In genomic region chr9:2987679-2988078, GRCh38 we compare ENCODE assay signal across 22 cellular contexts.
DNase-seq lines count a peak whose midpoint lies in the region; ATAC-seq and TF ChIP-seq lines count a peak whose summit lies in the region.
"Had no signal": no experiment of that assay in that cellular context is flagged by ENCODE, and none has a peak within 500 bp of the region (broad histone marks: within the 10 kb centered on the region; RNA-seq: fewer than 3 reads in every experiment).

No MANE protein-coding gene starts in this region.

- no peaks in the 10 kb centered on the region for H3K9me1 ChIP-seq in IMR-90 (ENCODE audit: insufficient read depth, low read length)

- no peak overlapping the region for H2BK120ac ChIP-seq in IMR-90 (ENCODE audit: low read depth, low read length)

- CTCF ChIA-PET in activated naive CD4-positive, alpha-beta T cell treated with anti-CD3 and anti-CD28 coated beads for 36 hours (lab: Charles Lee), result no interaction called here
- CTCF ChIA-PET in IMR-90 (lab: Yijun Ruan, JAX), result no interaction called here

- H3K4me1 ChIP-seq in IMR-90 (ENCODE audit: control insufficient read depth, insufficient read depth, low read length) (no peaks in the 10 kb centered on the region), esophagus muscularis mucosa (peaks cover 0 to 11% (median 10%) of the 10 kb centered on the region in 4 donors)
- H3K4me1 ChIP-seq: BE2C had no signal

- POLR2A ChIA-PET in IMR-90 (lab: Charles Lee; ENCODE audit: unreplicated experiment), result no interaction called here

- H2BK20ac ChIP-seq in IMR-90 (ENCODE audit: low read depth, low read length), result no peak overlapping the region

- H3K27me3 ChIP-seq in IMR-90 (ENCODE audit: control insufficient read depth, insufficient read depth, low read length) (peaks cover 3% of the 10 kb centered on the region; the same call in 1 of the 2 replicates), esophagus muscularis mucosa (no peaks in the 10 kb centered on the region)
- H3K27me3 ChIP-seq: BE2C; BLaER1 treated with 17β-estradiol and CSF1 and Interleukin-3, amounts not matched to agents 10 nM and 100 nM had no signal

- no peak overlapping the region for H3K9ac ChIP-seq in IMR-90 (ENCODE audit: low read depth, low read length)
- H3K9ac ChIP-seq: BLaER1 treated with 17β-estradiol and CSF1 and Interleukin-3, amounts not matched to agents 10 nM and 100 nM; GM23248 had no signal

- H4K8ac ChIP-seq in IMR-90 (ENCODE audit: low read depth in 2 of 2, low read length in 2 of 2), result no peak overlapping the region

- H2AK5ac ChIP-seq in IMR-90 (ENCODE audit: low read depth, low read length), result no peak overlapping the region

- no peaks in the 10 kb centered on the region for H4K20me1 ChIP-seq in IMR-90 (ENCODE audit: insufficient read depth, low read length)
- H4K20me1 ChIP-seq: BLaER1 treated with 17β-estradiol and CSF1 and Interleukin-3, amounts not matched to agents 10 nM and 100 nM had no signal

- no peak for TF ChIP-seq POLR2A in IMR-90 (IDR thresholded peaks at IDR 0.05; ENCODE audit: low read depth, low read length)
- no peak for TF ChIP-seq POLR2A in esophagus muscularis mucosa (IDR thresholded peaks at IDR 0.05; ENCODE audit: low read depth)

- H3K27ac ChIP-seq in IMR-90 (ENCODE audit: insufficient read depth, low read length) (no peak overlapping the region), esophagus muscularis mucosa (replicated peaks in 1 of 4) (no peak overlapping the region)
- H3K27ac ChIP-seq: 22Rv1; BLaER1 treated with 17β-estradiol and CSF1 and Interleukin-3, amounts not matched to agents 10 nM and 100 nM; GM23248 had no signal

- H3K79me1 ChIP-seq in IMR-90 (ENCODE audit: low read depth in 1 of 2, low read length in 2 of 2), result no peaks in the 10 kb centered on the region

- H3K56ac ChIP-seq in IMR-90 (ENCODE audit: extremely low read depth, insufficient read depth, low read length), result no peak overlapping the region

- no peaks in the 10 kb centered on the region for H3K4me1 Mint-ChIP-seq in activated naive CD4-positive, alpha-beta T cell treated with anti-CD3 and anti-CD28 coated beads, Interleukin-2, amount 50 U/mL, for 24 hours
- H3K4me1 Mint-ChIP-seq in activated naive CD4-positive, alpha-beta T cell treated with anti-CD3 and anti-CD28 coated beads for 36 hours (ENCODE audit: low read depth), result no peaks in the 10 kb centered on the region
- H3K4me1 Mint-ChIP-seq: CD14-positive monocyte; CD8-positive, alpha-beta memory T cell; H9 had no signal

- ATAC-seq in IMR-90 (ENCODE audit: low read depth) (no peak), GM21526 (IDR thresholded peaks at IDR 0.05; ENCODE audit: low FRiP score, unreplicated experiment) (no peak)
- ATAC-seq: GM12878, HCT116 had no signal

- TF ChIP-seq EP300 in esophagus muscularis mucosa (IDR thresholded peaks at IDR 0.05), result no peak

- TF ChIP-seq CTCF in IMR-90 (conservative IDR thresholded peaks at IDR 0.05; ENCODE audit: low read depth, low read length) (no peak), esophagus muscularis mucosa (IDR thresholded peaks at IDR 0.05) (no peak)

- H3K4me3 Mint-ChIP-seq in activated naive CD4-positive, alpha-beta T cell treated with anti-CD3 and anti-CD28 coated beads, Interleukin-2, amount 50 U/mL, for 24 hours, result no peak overlapping the region
- no peak overlapping the region for H3K4me3 Mint-ChIP-seq in activated naive CD4-positive, alpha-beta T cell treated with anti-CD3 and anti-CD28 coated beads for 36 hours
- H3K4me3 Mint-ChIP-seq: CD14-positive monocyte; CD4-positive, alpha-beta T cell; CD8-positive, alpha-beta memory T cell; H9 had no signal

- BruUV-seq in IMR-90 (replicated peaks; lab: Mats Ljungman, UMichigan), result no TSS peak

- no peak overlapping the region for H3K23ac ChIP-seq in IMR-90 (ENCODE audit: low read depth, low read length)

- no peak for DNase-seq in activated naive CD4-positive, alpha-beta T cell treated with anti-CD3 and anti-CD28 coated beads for 36 hours
- DNase-seq in IMR-90 (no peak), esophagus muscularis mucosa (ENCODE audit: extremely low spot score) (peak; percentile 89), occipital lobe (lab: John Stamatoyannopoulos, UW) (peak; percentile 4), T-helper 2 cell (no peak), RPMI8226 (no peak)
- DNase-seq: BE2C; CD4-positive, alpha-beta T cell; CD8-positive, alpha-beta memory T cell; DMS 273 treated with DMSO at 0.1 percent for 48 hours; DMS79; EL; GDM1; GM23248; H9 had no signal

- peaks cover 6% of the 10 kb centered on the region for H3K27me3 Mint-ChIP-seq in activated naive CD4-positive, alpha-beta T cell treated with anti-CD3 and anti-CD28 coated beads, Interleukin-2, amount 50 U/mL, for 24 hours
- peaks cover 16% of the 10 kb centered on the region for H3K27me3 Mint-ChIP-seq in activated naive CD4-positive, alpha-beta T cell treated with anti-CD3 and anti-CD28 coated beads for 36 hours (ENCODE audit: low read depth)

- no peak overlapping the region for H4K5ac ChIP-seq in IMR-90 (ENCODE audit: low read depth, low read length)

- H3K36me3 ChIP-seq in IMR-90 (ENCODE audit: control insufficient read depth, insufficient read depth, low read length) (no peaks in the 10 kb centered on the region), esophagus muscularis mucosa (no peaks in the 10 kb centered on the region)
- H3K36me3 ChIP-seq: BE2C; BLaER1 treated with 17β-estradiol and CSF1 and Interleukin-3, amounts not matched to agents 10 nM and 100 nM had no signal

- intact Hi-C loops in activated naive CD4-positive, alpha-beta T cell treated with anti-CD3 and anti-CD28 coated beads for 36 hours (cut with micrococcal nuclease), result no loop called here
- intact Hi-C loops in IMR-90 (cut with micrococcal nuclease) (no loop called here), esophagus muscularis mucosa (cut with DNase I) (no loop called here)

- peak overlapping the region; percentile 63 for H2AFZ ChIP-seq in IMR-90 (replicated peaks; ENCODE audit: low read length, poor library complexity)
- H2AFZ ChIP-seq: GM23248 had no signal

- H3K27ac Mint-ChIP-seq in activated naive CD4-positive, alpha-beta T cell treated with anti-CD3 and anti-CD28 coated beads, Interleukin-2, amount 50 U/mL, for 24 hours, result peak overlapping the region; percentile 33
- H3K27ac Mint-ChIP-seq in activated naive CD4-positive, alpha-beta T cell treated with anti-CD3 and anti-CD28 coated beads for 36 hours, result no peak overlapping the region
- H3K27ac Mint-ChIP-seq: CD14-positive monocyte; CD4-positive, alpha-beta T cell; CD8-positive, alpha-beta memory T cell had no signal

- H2AK9ac ChIP-seq in IMR-90 (replicated peaks; ENCODE audit: low read depth, low read length, poor library complexity), result no peak overlapping the region

- H3K4me3 ChIP-seq in IMR-90 (ENCODE audit: insufficient read depth, low read depth, low read length) (no peak overlapping the region), esophagus muscularis mucosa (no peak overlapping the region)
- H3K4me3 ChIP-seq: BLaER1 treated with 17β-estradiol and CSF1 and Interleukin-3, amounts not matched to agents 10 nM and 100 nM; GM12878; GM23248 had no signal

- no peak overlapping the region for H3K4me2 ChIP-seq in IMR-90 (ENCODE audit: low read depth, low read length)
- H3K4me2 ChIP-seq: BLaER1 treated with 17β-estradiol and CSF1 and Interleukin-3, amounts not matched to agents 10 nM and 100 nM had no signal

- no peaks in the 10 kb centered on the region for H3K9me3 ChIP-seq in IMR-90 (ENCODE audit: control insufficient read depth, insufficient read depth, low read length)
- H3K9me3 ChIP-seq in esophagus muscularis mucosa, result no peaks in the 10 kb centered on the region
- H3K9me3 ChIP-seq: BE2C; BLaER1 treated with 17β-estradiol and CSF1 and Interleukin-3, amounts not matched to agents 10 nM and 100 nM had no signal

- no peaks in the 10 kb centered on the region for H3K36me3 Mint-ChIP-seq in activated naive CD4-positive, alpha-beta T cell treated with anti-CD3 and anti-CD28 coated beads, Interleukin-2, amount 50 U/mL, for 24 hours
- no peaks in the 10 kb centered on the region for H3K36me3 Mint-ChIP-seq in activated naive CD4-positive, alpha-beta T cell treated with anti-CD3 and anti-CD28 coated beads for 36 hours (ENCODE audit: low read depth)
- H3K36me3 Mint-ChIP-seq: CD14-positive monocyte; CD8-positive, alpha-beta memory T cell had no signal

- no peak overlapping the region for H3K18ac ChIP-seq in IMR-90 (ENCODE audit: low read depth, low read length)

- H3K14ac ChIP-seq in IMR-90 (replicated peaks; ENCODE audit: low read depth, low read length), result no peak overlapping the region

- dilution Hi-C loops in IMR-90 (cut with HindIII; ENCODE audit: low sequenced_read_pairs, unreplicated experiment), result no loop called here

- no peak overlapping the region for H2BK15ac ChIP-seq in IMR-90 (ENCODE audit: low read depth, low read length)

- in situ Hi-C loops in IMR-90 (cut with MboI; ENCODE audit: low sequenced_read_pairs), result no loop called here

- no peak overlapping the region for H3K4ac ChIP-seq in IMR-90 (ENCODE audit: low read depth, low read length)

- WGBS in IMR-90 (ENCODE audit: extremely low coverage in 2 of 2, insufficient read length in 1 of 2), 2 experiments, result no CpG with 5 or more reads among the region's 7 CpGs
- WGBS in esophagus muscularis mucosa, result 81% methylated on average over 7 of the region's 7 CpGs

- no peak overlapping the region for H4K91ac ChIP-seq in IMR-90 (ENCODE audit: insufficient read depth, low read depth, low read length)

- no peak for TF ChIP-seq RAD21 in IMR-90 (IDR thresholded peaks at IDR 0.05; ENCODE audit: low read length)

- H2BK5ac ChIP-seq in IMR-90 (ENCODE audit: low read depth, low read length, poor library complexity, severe bottlenecking), result no peak overlapping the region

- no peaks in the 10 kb centered on the region for H3K9me3 Mint-ChIP-seq in activated naive CD4-positive, alpha-beta T cell treated with anti-CD3 and anti-CD28 coated beads, Interleukin-2, amount 50 U/mL, for 24 hours
- H3K9me3 Mint-ChIP-seq in activated naive CD4-positive, alpha-beta T cell treated with anti-CD3 and anti-CD28 coated beads for 36 hours, result no peaks in the 10 kb centered on the region
- H3K9me3 Mint-ChIP-seq: CD4-positive, alpha-beta T cell had no signal

TF ChIP-seq in IMR-90, 13 proteins besides CTCF, POLR2A, EP300 and RAD21 (continues in another document):
- TF ChIP-seq FOS (IDR thresholded peaks at IDR 0.05; ENCODE audit: low read depth, low read length) (no peak), RFX5 (IDR thresholded peaks at IDR 0.05; ENCODE audit: low read depth, low read length) (no peak), MAZ (IDR thresholded peaks at IDR 0.05; ENCODE audit: borderline replicate concordance, low read depth, low read length) (no peak), CEBPB (IDR thresholded peaks at IDR 0.05; ENCODE audit: low read depth, low read length) (no peak), BHLHE40 (IDR thresholded peaks at IDR 0.05; ENCODE audit: low read depth, low read length) (no peak), RCOR1 (IDR thresholded peaks at IDR 0.05; ENCODE audit: insufficient replicate concordance, low read length) (no peak)

Comparison
In these comparisons a context has a peak if more than half of its experiments do, and no peak if none do; other contexts are left out.
1. DNase-seq: peak in esophagus muscularis mucosa (single experiment) and occipital lobe (single experiment); none in activated naive CD4-positive, alpha-beta T cell treated with anti-CD3 and anti-CD28 coated beads for 36 hours (single experiment), IMR-90 (single experiment), T-helper 2 cell (0 of 5) and RPMI8226 (single experiment).